Comparison of ENCODE assay signal across 2 cellular contexts in genomic region chr12:12871587-12872138, GRCh38.
TF ChIP-seq lines count a peak whose summit lies in the region.

No MANE protein-coding gene starts in this region.

TF ChIP-seq in GM23338, 12 proteins besides CTCF, POLR2A, EP300 and RAD21:
- 0 out of 2 replicates have a peak, but pooled peaks have one; percentile 37 for TF ChIP-seq ZNF462 (CRISPR knock-in tag; IDR thresholded peaks at IDR 0.05)
- TF ChIP-seq CREB1 (CRISPR knock-in tag; IDR thresholded peaks at IDR 0.05; ENCODE audit: low read depth) = no peak
TF ChIP-seq in GM23338: peak in this region for 1.

TF ChIP-seq in K562, 482 proteins besides CTCF, POLR2A, EP300 and RAD21:
- TF ChIP-seq CEBPG (CRISPR knock-in tag; IDR thresholded peaks at IDR 0.05) (no peak), CEBPG (tag; conservative IDR thresholded peaks at IDR 0.05 in 1 of 2, IDR thresholded peaks at IDR 0.05 in 1 of 2) (no peak), ZNF384 (IDR thresholded peaks at IDR 0.05; ENCODE audit: low read depth, low read length) (peak; percentile 5; the same call in 1 of the 2 replicates)
TF ChIP-seq in K562: peak in this region for 1.
